In the genomic region with DNA sequence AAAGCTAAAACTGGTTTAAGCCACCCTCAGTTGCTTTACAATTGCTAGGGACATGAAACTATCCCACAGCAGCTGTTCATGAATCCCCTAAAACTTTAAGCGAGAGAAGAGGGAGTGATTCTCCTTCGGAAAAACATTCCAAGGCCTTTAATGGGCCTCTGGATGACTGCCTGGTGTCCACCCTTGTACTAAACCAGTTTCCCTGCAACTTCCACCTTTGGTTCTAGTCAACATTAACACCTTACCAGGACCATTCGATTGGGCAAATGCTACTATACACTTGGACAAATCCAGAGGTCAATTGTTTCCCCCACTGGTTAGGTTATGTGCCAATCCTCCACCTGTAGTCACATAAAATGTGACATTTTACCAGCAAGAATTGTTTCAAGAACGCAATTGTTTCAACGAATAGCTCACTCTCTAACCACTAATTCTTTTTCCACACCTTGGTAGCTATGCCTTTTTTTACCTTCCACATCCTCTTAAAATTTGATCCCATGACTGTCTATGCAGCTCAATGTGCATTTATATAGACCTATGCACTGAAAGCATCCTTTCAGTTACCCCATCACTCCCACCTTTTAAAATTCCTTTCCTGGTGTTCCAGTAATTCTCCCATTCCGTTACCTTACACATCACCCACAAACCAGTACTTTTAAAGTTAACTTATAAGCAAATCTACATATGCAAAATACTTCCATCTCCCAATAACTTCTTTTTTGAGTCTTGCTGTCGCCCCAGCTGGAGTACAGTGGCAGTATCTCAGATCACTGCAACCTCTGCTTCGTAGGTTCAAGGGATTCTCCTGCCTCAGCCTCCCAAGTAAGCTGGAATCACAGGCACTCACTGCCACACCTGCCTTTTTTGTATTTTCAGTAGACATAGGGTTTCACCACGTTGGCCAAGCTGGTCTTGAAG, we compare ENCODE assay signal across 8 cellular contexts. TPM values are rescaled to one million over a fixed set of nuclear protein-coding genes. Genes with fewer than 3 reads are reported as not detected.
DNase-seq lines count a peak whose midpoint lies in the region; ATAC-seq and TF ChIP-seq lines count a peak whose summit lies in the region.

No MANE protein-coding gene starts in this region.

- no peaks in the 10 kb centered on the region for H3K9me3 ChIP-seq in CD4-positive, alpha-beta memory T cell (ENCODE audit: control insufficient read depth in 1 of 2, low read length in 2 of 2)
- no peaks in the 10 kb centered on the region for H3K9me3 ChIP-seq in OCI-LY1 (ENCODE audit: low read length)

- peak overlapping the region; percentile 0 to 70 (median 33) for H3K4me3 Mint-ChIP-seq in CD4-positive, alpha-beta memory T cell
- H3K4me3 Mint-ChIP-seq in endothelial cell (ENCODE audit: unreplicated experiment) (peak overlapping the region; percentile 76), osteocyte (ENCODE audit: unreplicated experiment) (peak overlapping the region; percentile 63)

- H3K9ac ChIP-seq in OCI-LY1 (ENCODE audit: low read length) = no peak overlapping the region

- peaks cover 2 to 9% of the 10 kb centered on the region in 2 donors for H3K27me3 Mint-ChIP-seq in CD4-positive, alpha-beta memory T cell
- peaks cover 25% of the 10 kb centered on the region for H3K27me3 Mint-ChIP-seq in endothelial cell (ENCODE audit: unreplicated experiment)
- H3K27me3 Mint-ChIP-seq in osteocyte (ENCODE audit: unreplicated experiment) = no peaks in the 10 kb centered on the region

- peaks cover 31 to 36% of the 10 kb centered on the region in 2 donors for H3K36me3 Mint-ChIP-seq in CD4-positive, alpha-beta memory T cell
- H3K36me3 Mint-ChIP-seq in endothelial cell (ENCODE audit: low read depth, unreplicated experiment) (peaks cover 35% of the 10 kb centered on the region), osteocyte (ENCODE audit: unreplicated experiment) (peaks cover 33% of the 10 kb centered on the region)

- H3K27ac ChIP-seq in CD4-positive, alpha-beta memory T cell (ENCODE audit: low read depth, low read length) = peak overlapping the region; percentile 3
- H3K27ac ChIP-seq in OCI-LY1 (ENCODE audit: low read depth, low read length, poor library complexity, severe bottlenecking) = peak overlapping the region; percentile 45

- peaks cover 25% of the 10 kb centered on the region for H3F3A ChIP-seq in OCI-LY1 (ENCODE audit: insufficient read depth, low read length)

- H3K4me1 ChIP-seq in CD4-positive, alpha-beta memory T cell (ENCODE audit: insufficient read depth, low read length) = peaks cover 55% of the 10 kb centered on the region
- peaks cover 11% of the 10 kb centered on the region for H3K4me1 ChIP-seq in OCI-LY1 (ENCODE audit: insufficient read depth, low read length, severe bottlenecking)

- H3K36me3 ChIP-seq in CD4-positive, alpha-beta memory T cell (ENCODE audit: insufficient read depth, low read length) = peaks cover 24% of the 10 kb centered on the region
- H3K36me3 ChIP-seq in OCI-LY1 (ENCODE audit: insufficient read depth, low read length) = peaks cover 36% of the 10 kb centered on the region

- H4K20me1 ChIP-seq in OCI-LY1 (ENCODE audit: insufficient read depth, low read length) = no peaks in the 10 kb centered on the region

- H3K9me2 ChIP-seq in OCI-LY1 (ENCODE audit: low read depth, low read length) = no peaks in the 10 kb centered on the region

- TF ChIP-seq CTCF in OCI-LY1 (IDR thresholded peaks at IDR 0.05; ENCODE audit: low read length) = no peak
- no peak for TF ChIP-seq CTCF in endothelial cell (IDR thresholded peaks at IDR 0.05; ENCODE audit: unreplicated experiment)
- no peak for TF ChIP-seq CTCF in osteocyte (IDR thresholded peaks at IDR 0.05)

- H3K9me3 Mint-ChIP-seq in CD4-positive, alpha-beta memory T cell = peaks cover 0 to 15% (median 3%) of the 10 kb centered on the region in 8 donors
- H3K9me3 Mint-ChIP-seq in endothelial cell (ENCODE audit: unreplicated experiment) = no peaks in the 10 kb centered on the region
- no peaks in the 10 kb centered on the region for H3K9me3 Mint-ChIP-seq in osteocyte (ENCODE audit: unreplicated experiment)

- intact Hi-C loops in CD4-positive, alpha-beta memory T cell (cut with micrococcal nuclease) = no loop called here

- CTCF ChIA-PET in CD4-positive, alpha-beta memory T cell (lab: Charles Lee; ENCODE audit: partially characterized antibody) = interaction anchor here (0.9 to 30.2 kb wide), 6 partner anchors 9 to 138 kb away, joined by 3 to 898 read pairs (median 4); no protein-coding TSS in a partner anchor

- no peaks in the 10 kb centered on the region for H3K27me3 ChIP-seq in CD4-positive, alpha-beta memory T cell (ENCODE audit: insufficient read depth, low read length)
- no peaks in the 10 kb centered on the region for H3K27me3 ChIP-seq in OCI-LY1 (ENCODE audit: insufficient read depth, low read length)

- peak in 1 of 5 donors; percentile 34 for DNase-seq in CD4-positive, alpha-beta memory T cell
- DNase-seq in endothelial cell (ENCODE audit: low spot score) (no peak), osteocyte (ENCODE audit: extremely low spot score, unreplicated experiment) (no peak), GOT3 (lab: John Stamatoyannopoulos, UW) (no peak), NCI-H2107 treated with DMSO at 0.1 percent for 48 hours (lab: John Stamatoyannopoulos, UW; ENCODE audit: unreplicated experiment) (no peak), cortex of kidney (lab: John Stamatoyannopoulos, UW) (no peak)

- peak overlapping the region; percentile 29 to 93 (median 77) for H3K27ac Mint-ChIP-seq in CD4-positive, alpha-beta memory T cell
- H3K27ac Mint-ChIP-seq in endothelial cell (ENCODE audit: unreplicated experiment) = peak overlapping the region; percentile 34
- peak overlapping the region; percentile 28 for H3K27ac Mint-ChIP-seq in osteocyte (ENCODE audit: unreplicated experiment)

- POLR2A ChIA-PET in CD4-positive, alpha-beta memory T cell (lab: Charles Lee; ENCODE audit: partially characterized antibody) = interaction anchor here (0.6 to 8.4 kb wide), 8 partner anchors 9 to 73 kb away, joined by 3 to 237 read pairs (median 6); no protein-coding TSS in a partner anchor

- H3K4me2 ChIP-seq in OCI-LY1 (ENCODE audit: low read length) = 0 out of 2 replicates have a peak overlapping the region, but pooled peaks have one; percentile 0

- no peak for ATAC-seq in GM18870 (IDR thresholded peaks at IDR 0.05; ENCODE audit: unreplicated experiment)

- peaks cover 46 to 63% (median 54%) of the 10 kb centered on the region in 4 donors for H3K4me1 Mint-ChIP-seq in CD4-positive, alpha-beta memory T cell
- H3K4me1 Mint-ChIP-seq in endothelial cell (ENCODE audit: unreplicated experiment) = peaks cover 47% of the 10 kb centered on the region
- H3K4me1 Mint-ChIP-seq in osteocyte (ENCODE audit: unreplicated experiment) = peaks cover 62% of the 10 kb centered on the region

- no peak overlapping the region for H2AFZ ChIP-seq in OCI-LY1 (ENCODE audit: low read length)

- peaks cover 9% of the 10 kb centered on the region for H3K79me2 ChIP-seq in OCI-LY1 (ENCODE audit: insufficient read depth, low read length)

- H3K4me3 ChIP-seq in CD4-positive, alpha-beta memory T cell (ENCODE audit: low read length in 2 of 2) = no peak overlapping the region
- H3K4me3 ChIP-seq in OCI-LY1 (ENCODE audit: low read depth, low read length, poor library complexity, severe bottlenecking) = no peak overlapping the region

RNA-seq across cellular contexts. Expression of gene UBC, which starts 3.6 kb away (rescaled TPM):
- total RNA-seq in CD4-positive, alpha-beta memory T cell = 100 to 1,000 TPM; 858 to 878 TPM
- polyA plus RNA-seq in CD4-positive, alpha-beta memory T cell = 1,000 to 10,000 TPM in 1 of 2 donors, 100 to 1,000 TPM in 1; 853 to 1,668 TPM
- total RNA-seq in endothelial cell (ENCODE audit: unreplicated experiment) (765 TPM), osteocyte (1,249 and 1,279 TPM in 2 replicates)

RNA-seq across cellular contexts. Expression of gene SCARB1, which starts 47.2 kb away (rescaled TPM):
- total RNA-seq in CD4-positive, alpha-beta memory T cell = 1 to 10 TPM; 2.2 to 2.6 TPM
- polyA plus RNA-seq in CD4-positive, alpha-beta memory T cell = 1 to 10 TPM; 1.5 to 1.6 TPM
- total RNA-seq in endothelial cell (ENCODE audit: unreplicated experiment) = 16.9 TPM
- total RNA-seq in osteocyte = 27.1 and 28.2 TPM in 2 replicates
